1 cellular context compared by ENCODE assay signal in genomic region chr17:15657868-15658775, GRCh38.
TF ChIP-seq lines count a peak whose summit lies in the region.

No MANE protein-coding gene starts in this region.

TF ChIP-seq in HCT116, 20 proteins besides CTCF, POLR2A, EP300 and RAD21 (continued from another document):
- no peak for TF ChIP-seq SRF (IDR thresholded peaks at IDR 0.05; ENCODE audit: low read depth)
